35 cellular contexts compared by ENCODE assay signal in genomic region chr11:108580043-108580442, GRCh38.
"Had no signal": no experiment of that assay in that cellular context is flagged by ENCODE, and none has a peak within 500 bp of the region (broad histone marks: within the 10 kb centered on the region; RNA-seq: fewer than 3 reads in every experiment).

No MANE protein-coding gene starts in this region.

- H3K36me3 ChIP-seq: MG63 had no signal

- DNase-seq: Karpas-422, Kasumi-1, MG63, MM.1S, MV-4-11, NCI-H1048, NCI-H1092, NCI-H1092 treated with DMSO at 0.1 percent for 48 hours, NCI-H1105, NCI-H1105 treated with DMSO at 0.1 percent for 48 hours, NCI-H1417, NCI-H1417 treated with DMSO at 0.1 percent for 48 hours, NCI-H1436, NCI-H1436 treated with DMSO at 0.1 percent for 48 hours, NCI-H146, NCI-H1694, NCI-H1694 treated with DMSO at 0.1 percent for 48 hours, NCI-H187, NCI-H187 treated with DMSO at 0.1 percent for 48 hours, NCI-H1930, NCI-H2029, NCI-H2029 treated with DMSO at 0.1 percent for 48 hours, NCI-H2081, NCI-H2081 treated with DMSO at 0.1 percent for 48 hours, NCI-H2107, NCI-H2171, NCI-H2171 treated with DMSO at 0.1 percent for 48 hours, NCI-H2227 treated with DMSO at 0.1 percent for 48 hours, NCI-H226, NCI-H345, NCI-H446, NCI-H446 treated with DMSO at 0.1 percent for 48 hours, NCI-H510A, NCI-H510A treated with DMSO at 0.1 percent for 48 hours, NCI-H524 had no signal

- H3K27me3 ChIP-seq: MG63 had no signal

- H3K9me3 ChIP-seq: MG63 had no signal

- H3K4me3 ChIP-seq: MG63 had no signal
